Comparison of ENCODE assay signal across 7 cellular contexts in genomic region chr12:119118625-119119024, GRCh38.
"Had no signal": no experiment of that assay in that cellular context is flagged by ENCODE, and none has a peak within 500 bp of the region (broad histone marks: within the 10 kb centered on the region; RNA-seq: fewer than 3 reads in every experiment).

No MANE protein-coding gene starts in this region.

- ATAC-seq: K562 had no signal

- DNase-seq: GM23248, GOT3, H9, HCEC 1CT, IMR-90, KG1 had no signal

- H3K9me3 Mint-ChIP-seq: H9 had no signal

- H3K27ac Mint-ChIP-seq: H9 had no signal

- H3K4me3 Mint-ChIP-seq: H9 had no signal
